ENCODE assay signal across 1 cellular context in the genomic region with DNA sequence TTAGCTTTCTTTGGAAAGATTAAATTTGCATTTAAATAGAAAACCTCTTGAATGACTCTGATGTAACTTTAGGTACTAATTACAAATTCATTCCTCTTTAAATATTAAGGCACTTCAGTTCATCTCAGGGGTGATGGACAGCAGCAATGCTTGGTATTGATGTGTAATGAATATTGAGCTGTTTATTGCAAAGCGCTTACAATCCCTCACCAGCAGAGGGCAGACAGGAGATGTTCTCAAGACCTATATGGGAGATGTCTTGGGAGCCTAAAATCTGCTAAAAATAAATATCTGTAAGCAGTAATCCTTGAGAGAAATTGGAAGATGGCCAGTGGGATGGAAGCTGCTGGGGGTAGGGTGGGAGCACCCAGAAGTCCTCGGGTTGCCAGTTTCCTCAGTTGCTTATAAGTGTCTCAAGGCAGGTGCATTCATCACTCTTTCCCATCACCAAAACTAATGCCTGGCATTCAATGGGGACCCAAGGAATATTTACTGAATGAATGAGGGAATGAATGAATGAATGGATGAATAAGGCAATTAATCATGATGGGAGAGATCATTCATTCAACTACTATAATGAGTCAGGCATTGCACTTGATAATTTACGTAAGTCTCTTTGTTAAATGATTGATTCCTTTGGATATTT.
TF ChIP-seq lines count a peak whose summit lies in the region.

No MANE protein-coding gene starts in this region.

TF ChIP-seq in GM23338, 12 proteins besides CTCF, POLR2A, EP300 and RAD21 (continued from another document):
- TF ChIP-seq ETS1 (IDR thresholded peaks at IDR 0.05) (no peak), STAT1 (IDR thresholded peaks at IDR 0.05; ENCODE audit: unreplicated experiment) (no peak), JUNB (IDR thresholded peaks at IDR 0.05; ENCODE audit: unreplicated experiment) (no peak)
